1 cellular context compared by ENCODE assay signal in the genomic region with DNA sequence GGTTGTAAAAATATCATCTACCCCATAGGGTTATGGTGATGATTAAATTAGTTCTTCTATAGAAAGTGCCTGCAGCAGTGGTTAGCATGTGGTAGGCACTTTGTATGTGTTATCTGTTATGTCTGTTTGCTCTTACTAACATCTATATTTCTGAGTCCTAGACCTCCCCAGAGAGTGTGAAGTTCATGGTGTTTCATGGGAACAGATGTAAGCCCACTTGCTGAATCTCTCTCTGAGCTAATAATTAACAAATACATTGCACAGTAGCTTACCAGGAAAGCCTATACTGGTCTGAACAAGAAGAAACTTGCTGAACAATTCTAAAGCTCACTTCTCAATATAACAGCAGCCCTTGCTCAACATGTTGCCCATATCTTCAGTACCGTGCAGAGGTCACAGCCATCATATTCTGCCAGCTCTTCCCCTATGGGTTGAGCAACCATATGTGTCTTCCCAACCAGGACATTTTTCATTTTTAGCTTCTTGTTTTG.
TF ChIP-seq lines count a peak whose summit lies in the region.

No MANE protein-coding gene starts in this region.

TF ChIP-seq in GM12878, 131 proteins besides CTCF, POLR2A, EP300 and RAD21 (continued from another document):
- TF ChIP-seq, protein P1, sequence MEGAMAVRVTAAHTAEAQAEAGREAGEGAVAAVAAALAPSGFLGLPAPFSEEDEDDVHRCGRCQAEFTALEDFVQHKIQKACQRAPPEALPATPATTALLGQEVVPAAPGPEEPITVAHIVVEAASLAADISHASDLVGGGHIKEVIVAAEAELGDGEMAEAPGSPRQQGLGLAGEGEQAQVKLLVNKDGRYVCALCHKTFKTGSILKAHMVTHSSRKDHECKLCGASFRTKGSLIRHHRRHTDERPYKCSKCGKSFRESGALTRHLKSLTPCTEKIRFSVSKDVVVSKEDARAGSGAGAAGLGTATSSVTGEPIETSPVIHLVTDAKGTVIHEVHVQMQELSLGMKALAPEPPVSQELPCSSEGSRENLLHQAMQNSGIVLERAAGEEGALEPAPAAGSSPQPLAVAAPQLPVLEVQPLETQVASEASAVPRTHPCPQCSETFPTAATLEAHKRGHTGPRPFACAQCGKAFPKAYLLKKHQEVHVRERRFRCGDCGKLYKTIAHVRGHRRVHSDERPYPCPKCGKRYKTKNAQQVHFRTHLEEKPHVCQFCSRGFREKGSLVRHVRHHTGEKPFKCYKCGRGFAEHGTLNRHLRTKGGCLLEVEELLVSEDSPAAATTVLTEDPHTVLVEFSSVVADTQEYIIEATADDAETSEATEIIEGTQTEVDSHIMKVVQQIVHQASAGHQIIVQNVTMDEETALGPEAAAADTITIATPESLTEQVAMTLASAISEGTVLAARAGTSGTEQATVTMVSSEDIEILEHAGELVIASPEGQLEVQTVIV (IDR thresholded peaks at IDR 0.05; ENCODE audit: borderline replicate concordance, partially characterized antibody) = no peak
- TF ChIP-seq, protein P2, sequence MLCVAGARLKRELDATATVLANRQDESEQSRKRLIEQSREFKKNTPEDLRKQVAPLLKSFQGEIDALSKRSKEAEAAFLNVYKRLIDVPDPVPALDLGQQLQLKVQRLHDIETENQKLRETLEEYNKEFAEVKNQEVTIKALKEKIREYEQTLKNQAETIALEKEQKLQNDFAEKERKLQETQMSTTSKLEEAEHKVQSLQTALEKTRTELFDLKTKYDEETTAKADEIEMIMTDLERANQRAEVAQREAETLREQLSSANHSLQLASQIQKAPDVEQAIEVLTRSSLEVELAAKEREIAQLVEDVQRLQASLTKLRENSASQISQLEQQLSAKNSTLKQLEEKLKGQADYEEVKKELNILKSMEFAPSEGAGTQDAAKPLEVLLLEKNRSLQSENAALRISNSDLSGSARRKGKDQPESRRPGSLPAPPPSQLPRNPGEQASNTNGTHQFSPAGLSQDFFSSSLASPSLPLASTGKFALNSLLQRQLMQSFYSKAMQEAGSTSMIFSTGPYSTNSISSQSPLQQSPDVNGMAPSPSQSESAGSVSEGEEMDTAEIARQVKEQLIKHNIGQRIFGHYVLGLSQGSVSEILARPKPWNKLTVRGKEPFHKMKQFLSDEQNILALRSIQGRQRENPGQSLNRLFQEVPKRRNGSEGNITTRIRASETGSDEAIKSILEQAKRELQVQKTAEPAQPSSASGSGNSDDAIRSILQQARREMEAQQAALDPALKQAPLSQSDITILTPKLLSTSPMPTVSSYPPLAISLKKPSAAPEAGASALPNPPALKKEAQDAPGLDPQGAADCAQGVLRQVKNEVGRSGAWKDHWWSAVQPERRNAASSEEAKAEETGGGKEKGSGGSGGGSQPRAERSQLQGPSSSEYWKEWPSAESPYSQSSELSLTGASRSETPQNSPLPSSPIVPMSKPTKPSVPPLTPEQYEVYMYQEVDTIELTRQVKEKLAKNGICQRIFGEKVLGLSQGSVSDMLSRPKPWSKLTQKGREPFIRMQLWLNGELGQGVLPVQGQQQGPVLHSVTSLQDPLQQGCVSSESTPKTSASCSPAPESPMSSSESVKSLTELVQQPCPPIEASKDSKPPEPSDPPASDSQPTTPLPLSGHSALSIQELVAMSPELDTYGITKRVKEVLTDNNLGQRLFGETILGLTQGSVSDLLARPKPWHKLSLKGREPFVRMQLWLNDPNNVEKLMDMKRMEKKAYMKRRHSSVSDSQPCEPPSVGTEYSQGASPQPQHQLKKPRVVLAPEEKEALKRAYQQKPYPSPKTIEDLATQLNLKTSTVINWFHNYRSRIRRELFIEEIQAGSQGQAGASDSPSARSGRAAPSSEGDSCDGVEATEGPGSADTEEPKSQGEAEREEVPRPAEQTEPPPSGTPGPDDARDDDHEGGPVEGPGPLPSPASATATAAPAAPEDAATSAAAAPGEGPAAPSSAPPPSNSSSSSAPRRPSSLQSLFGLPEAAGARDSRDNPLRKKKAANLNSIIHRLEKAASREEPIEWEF (IDR thresholded peaks at IDR 0.05; ENCODE audit: insufficient replicate concordance, low read depth, low read length) = peak; percentile 65
- no peak for TF ChIP-seq MYC (IDR thresholded peaks at IDR 0.05; ENCODE audit: insufficient read depth, insufficient read length, insufficient replicate concordance, low read length, severe bottlenecking)
TF ChIP-seq in GM12878: peak in this region for 7.
